8 cellular contexts compared by ENCODE assay signal in genomic region chr22:49962751-49963646, GRCh38. TPM values are rescaled to one million over a fixed set of nuclear protein-coding genes. Genes with fewer than 3 reads are reported as not detected.
A peak's percentile ranks its signal among the peaks of the same experiment; 100 is the strongest.
DNase-seq lines count a peak whose midpoint lies in the region; ATAC-seq and TF ChIP-seq lines count a peak whose summit lies in the region.

No MANE protein-coding gene starts in this region.

- no peaks in the 10 kb centered on the region for H3K36me3 ChIP-seq in ACC112 (ENCODE audit: insufficient read depth, low read length)
- H3K36me3 ChIP-seq in NT2/D1 (ENCODE audit: insufficient read depth, insufficient read length, low read length), result peaks cover 27% of the 10 kb centered on the region
- peaks cover 36% of the 10 kb centered on the region for H3K36me3 ChIP-seq in upper lobe of right lung

- intact Hi-C loops in upper lobe of right lung (cut with DNase I), result no loop called here

- H3K27ac ChIP-seq in ACC112 (ENCODE audit: low read depth, low read length), result peak overlapping the region; percentile 77
- H3K27ac ChIP-seq in cingulate gyrus (ENCODE audit: low read depth, low read length), result peak overlapping the region; percentile 88
- peak overlapping the region; percentile 87 for H3K27ac ChIP-seq in upper lobe of right lung

- ATAC-seq in upper lobe of right lung, result no peak
- ATAC-seq in HG03342 (IDR thresholded peaks at IDR 0.05; ENCODE audit: unreplicated experiment), result no peak
- ATAC-seq in HG02798 (IDR thresholded peaks at IDR 0.05; ENCODE audit: poor library complexity, unreplicated experiment), result no peak

- peak overlapping the region; percentile 90 for H3K4me3 ChIP-seq in ACC112 (ENCODE audit: low read depth, low read length)
- peak overlapping the region; percentile 31 for H3K4me3 ChIP-seq in NT2/D1 (ENCODE audit: insufficient read length, low read depth)
- H3K4me3 ChIP-seq in upper lobe of right lung, result peak overlapping the region; percentile 93

- H3K9me3 ChIP-seq in NT2/D1 (ENCODE audit: insufficient read depth, low read length) (no peaks in the 10 kb centered on the region), upper lobe of right lung (no peaks in the 10 kb centered on the region)

- H3K27me3 ChIP-seq in ACC112 (ENCODE audit: insufficient read depth, low read length) (no peaks in the 10 kb centered on the region), NT2/D1 (ENCODE audit: insufficient read depth, insufficient read length) (peaks cover 3% of the 10 kb centered on the region), upper lobe of right lung (no peaks in the 10 kb centered on the region)

- peaks cover 23% of the 10 kb centered on the region for H3K4me1 ChIP-seq in ACC112 (ENCODE audit: control insufficient read depth, insufficient read depth, low read length, unreplicated experiment)
- H3K4me1 ChIP-seq in NT2/D1 (ENCODE audit: insufficient read depth, insufficient read length), result peaks cover 14% of the 10 kb centered on the region
- peaks cover 71% of the 10 kb centered on the region for H3K4me1 ChIP-seq in upper lobe of right lung

- no peak overlapping the region for H2AFZ ChIP-seq in ACC112 (ENCODE audit: low read length, unreplicated experiment)

- H3K79me2 ChIP-seq in ACC112 (ENCODE audit: control insufficient read depth, insufficient read depth, low read length, unreplicated experiment), result peaks cover 25% of the 10 kb centered on the region

- DNase-seq in NT2/D1 (ENCODE audit: low read depth, low spot score) (no peak), mesenteric fat pad (ENCODE audit: low spot score) (peak; percentile 90), upper lobe of right lung (peak; percentile 74), NCI-H226 (no peak)

- no peak for TF ChIP-seq CTCF in upper lobe of right lung (IDR thresholded peaks at IDR 0.05)

- peak overlapping the region; percentile 63 for H3K9ac ChIP-seq in NT2/D1 (ENCODE audit: insufficient read length, low read depth)

RNA-seq across cellular contexts. Expression of gene PIM3, which starts 2.4 kb away (rescaled TPM):
- total RNA-seq in mesenteric fat pad (124 TPM), upper lobe of right lung (119 TPM)

RNA-seq across cellular contexts. Expression of gene CRELD2, which starts 44.6 kb away (rescaled TPM):
- 36.5 TPM for total RNA-seq in mesenteric fat pad
- 44.2 TPM for total RNA-seq in upper lobe of right lung

RNA-seq across cellular contexts. Expression of gene ALG12, which starts 44.8 kb away (rescaled TPM):
- 12.5 TPM for total RNA-seq in mesenteric fat pad
- 28.1 TPM for total RNA-seq in upper lobe of right lung

RNA-seq across cellular contexts. Expression of gene IL17REL, which starts 49.6 kb away (rescaled TPM):
- total RNA-seq in mesenteric fat pad (not detected), upper lobe of right lung (not detected)

Comparison
In these comparisons a context has a peak if more than half of its experiments do, and no peak if none do; other contexts are left out.
1. H3K4me3 ChIP-seq: peak in every context shown above with its lines; median percentile 93 in upper lobe of right lung; 90 in ACC112; 31 in NT2/D1.
2. DNase-seq: peak in mesenteric fat pad (single experiment) and upper lobe of right lung (single experiment); none in NT2/D1 (single experiment) and NCI-H226 (single experiment).
3. Peak in every context shown above with its lines, with median percentiles within 50 percentile points of each other: H3K27ac ChIP-seq.